1 cellular context compared by ENCODE assay signal in the genomic region with DNA sequence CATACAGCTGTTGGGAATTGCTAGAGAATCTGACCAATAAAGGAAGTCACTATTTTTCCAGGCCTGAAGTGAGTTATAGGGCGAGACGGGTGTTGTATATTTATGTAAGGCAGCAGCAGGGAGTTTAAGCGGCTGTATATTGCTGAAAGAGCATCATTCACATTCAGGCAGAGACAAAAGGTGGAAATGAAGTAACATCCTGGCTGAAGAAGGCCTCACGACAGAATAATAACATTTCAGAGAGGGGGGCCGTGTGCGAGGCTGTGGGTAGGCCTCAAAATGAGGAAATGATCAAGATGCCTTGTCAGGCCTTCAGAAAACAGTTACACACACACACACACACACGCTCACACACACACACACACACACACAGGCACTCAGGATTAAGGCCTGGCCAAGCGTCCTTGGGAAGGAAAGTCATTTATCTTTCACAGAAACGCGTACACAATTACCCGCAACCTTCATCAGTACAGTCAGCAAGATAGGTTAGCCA.
TF ChIP-seq lines count a peak whose summit lies in the region.

No MANE protein-coding gene starts in this region.

TF ChIP-seq in IMR-90, 13 proteins besides CTCF, POLR2A, EP300 and RAD21:
- TF ChIP-seq RCOR1 (IDR thresholded peaks at IDR 0.05; ENCODE audit: insufficient replicate concordance, low read length) (no peak), RFX5 (IDR thresholded peaks at IDR 0.05; ENCODE audit: low read depth, low read length) (no peak), FOS (IDR thresholded peaks at IDR 0.05; ENCODE audit: low read depth, low read length) (no peak), MAZ (IDR thresholded peaks at IDR 0.05; ENCODE audit: borderline replicate concordance, low read depth, low read length) (no peak), NFE2L2 (IDR thresholded peaks at IDR 0.05; ENCODE audit: low read depth, low read length) (no peak), MAFK (IDR thresholded peaks at IDR 0.05; ENCODE audit: low read depth, low read length) (no peak), CEBPB (IDR thresholded peaks at IDR 0.05; ENCODE audit: low read depth, low read length) (no peak), SMC3 (IDR thresholded peaks at IDR 0.05; ENCODE audit: low read depth, low read length) (no peak), MXI1 (IDR thresholded peaks at IDR 0.05; ENCODE audit: borderline replicate concordance, low read depth, low read length) (no peak), BHLHE40 (IDR thresholded peaks at IDR 0.05; ENCODE audit: low read depth, low read length) (no peak), CHD1 (IDR thresholded peaks at IDR 0.05; ENCODE audit: low read depth, low read length) (no peak)
- TF ChIP-seq, protein P1, sequence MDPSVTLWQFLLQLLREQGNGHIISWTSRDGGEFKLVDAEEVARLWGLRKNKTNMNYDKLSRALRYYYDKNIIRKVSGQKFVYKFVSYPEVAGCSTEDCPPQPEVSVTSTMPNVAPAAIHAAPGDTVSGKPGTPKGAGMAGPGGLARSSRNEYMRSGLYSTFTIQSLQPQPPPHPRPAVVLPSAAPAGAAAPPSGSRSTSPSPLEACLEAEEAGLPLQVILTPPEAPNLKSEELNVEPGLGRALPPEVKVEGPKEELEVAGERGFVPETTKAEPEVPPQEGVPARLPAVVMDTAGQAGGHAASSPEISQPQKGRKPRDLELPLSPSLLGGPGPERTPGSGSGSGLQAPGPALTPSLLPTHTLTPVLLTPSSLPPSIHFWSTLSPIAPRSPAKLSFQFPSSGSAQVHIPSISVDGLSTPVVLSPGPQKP (IDR thresholded peaks at IDR 0.05; ENCODE audit: borderline replicate concordance, low read depth, low read length): no peak
- TF ChIP-seq, protein P2, sequence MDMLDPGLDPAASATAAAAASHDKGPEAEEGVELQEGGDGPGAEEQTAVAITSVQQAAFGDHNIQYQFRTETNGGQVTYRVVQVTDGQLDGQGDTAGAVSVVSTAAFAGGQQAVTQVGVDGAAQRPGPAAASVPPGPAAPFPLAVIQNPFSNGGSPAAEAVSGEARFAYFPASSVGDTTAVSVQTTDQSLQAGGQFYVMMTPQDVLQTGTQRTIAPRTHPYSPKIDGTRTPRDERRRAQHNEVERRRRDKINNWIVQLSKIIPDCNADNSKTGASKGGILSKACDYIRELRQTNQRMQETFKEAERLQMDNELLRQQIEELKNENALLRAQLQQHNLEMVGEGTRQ (IDR thresholded peaks at IDR 0.05; ENCODE audit: low read depth, low read length): no peak
